Comparison of ENCODE assay signal across 2 cellular contexts in genomic region chr3:126121074-126121473, GRCh38.
TF ChIP-seq lines count a peak whose summit lies in the region.

No MANE protein-coding gene starts in this region.

TF ChIP-seq in HepG2, 621 proteins besides CTCF, POLR2A, EP300 and RAD21:
- TF ChIP-seq GABPA (IDR thresholded peaks at IDR 0.05; ENCODE audit: low read depth, low read length), result no peak
- TF ChIP-seq GABPA (CRISPR knock-in tag; IDR thresholded peaks at IDR 0.05; ENCODE audit: low read depth), result no peak
- TF ChIP-seq ZNF326 (CRISPR knock-in tag; IDR thresholded peaks at IDR 0.05; ENCODE audit: borderline replicate concordance), result no peak
- TF ChIP-seq NKX3-1 (CRISPR knock-in tag; IDR thresholded peaks at IDR 0.05), result no peak
- TF ChIP-seq CC2D1A (CRISPR knock-in tag; IDR thresholded peaks at IDR 0.05), result no peak
- TF ChIP-seq ZNF30 (CRISPR knock-in tag; IDR thresholded peaks at IDR 0.05), result no peak
- TF ChIP-seq SNAPC2 (CRISPR knock-in tag; IDR thresholded peaks at IDR 0.05), result no peak

TF ChIP-seq in H1, 55 proteins besides CTCF, POLR2A, EP300 and RAD21:
- TF ChIP-seq E2F6 (IDR thresholded peaks at IDR 0.05) (no peak), KDM4A (IDR thresholded peaks at IDR 0.05; ENCODE audit: low read depth, low read length, severe bottlenecking) (no peak), POU5F1 (IDR thresholded peaks at IDR 0.05; ENCODE audit: low read depth, low read length) (no peak), RXRA (IDR thresholded peaks at IDR 0.05; ENCODE audit: insufficient read depth, low read depth, low read length) (no peak), JUND (IDR thresholded peaks at IDR 0.05; ENCODE audit: low read length) (no peak), ATF2 (IDR thresholded peaks at IDR 0.05; ENCODE audit: low read length) (no peak), GTF2F1 (IDR thresholded peaks at IDR 0.05; ENCODE audit: borderline replicate concordance, low read depth, low read length) (no peak), NRF1 (IDR thresholded peaks at IDR 0.05; ENCODE audit: low read depth, low read length) (no peak), EGR1 (IDR thresholded peaks at IDR 0.05; ENCODE audit: borderline replicate concordance, low read depth, low read length) (no peak), TCF12 (IDR thresholded peaks at IDR 0.05; ENCODE audit: low read depth, low read length) (no peak), KDM5A (IDR thresholded peaks at IDR 0.05; ENCODE audit: low read length) (no peak), CREB1 (IDR thresholded peaks at IDR 0.05) (no peak)
